Comparison of ENCODE assay signal across 7 cellular contexts in the genomic region with DNA sequence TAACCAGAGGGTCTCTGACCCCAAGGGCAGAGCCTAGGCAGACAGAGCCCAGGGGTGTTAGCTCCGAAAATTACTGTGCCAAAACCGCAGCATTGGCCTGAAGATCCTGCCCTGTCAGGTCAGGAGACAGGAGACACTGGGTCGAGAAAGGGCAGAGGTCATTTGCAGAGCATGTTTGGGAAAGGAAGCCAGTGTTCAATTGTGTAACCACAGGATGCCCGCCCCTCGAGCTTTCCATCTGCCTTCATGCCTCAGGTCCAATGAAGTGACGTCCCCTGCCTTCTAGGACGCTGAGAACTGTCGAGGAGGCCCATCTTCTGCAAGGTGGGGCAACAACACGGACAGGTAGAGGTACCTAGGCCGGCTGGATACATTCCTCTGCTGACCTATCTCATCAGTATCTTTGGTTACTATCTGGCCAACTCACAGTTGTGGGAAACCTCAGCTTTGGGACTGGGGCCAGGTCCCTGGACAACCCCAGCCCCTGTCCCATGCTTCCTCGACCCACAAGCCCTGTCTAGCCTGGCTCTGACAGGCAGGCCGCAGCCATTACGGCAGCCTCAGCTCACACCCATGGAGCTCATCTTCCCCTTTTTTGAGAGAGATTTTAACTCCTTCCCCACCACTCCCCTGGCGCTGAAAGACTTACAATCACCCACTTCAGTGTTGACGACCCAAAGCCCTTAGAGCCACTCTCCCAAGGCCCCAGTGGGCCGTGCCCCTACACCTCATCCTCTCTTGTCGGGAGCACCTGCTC. TPM values are rescaled to one million over a fixed set of nuclear protein-coding genes. Genes with fewer than 3 reads are reported as not detected.
A peak's percentile ranks its signal among the peaks of the same experiment; 100 is the strongest.
DNase-seq lines count a peak whose midpoint lies in the region; ATAC-seq, FAIRE-seq and TF ChIP-seq lines count a peak whose summit lies in the region.

No MANE protein-coding gene starts in this region.

- peak overlapping the region; percentile 91 for H3K4me3 ChIP-seq in RWPE2 (ENCODE audit: severe bottlenecking)
- H3K4me3 ChIP-seq in duodenal mucosa (ENCODE audit: low read depth in 1 of 2, low read length in 2 of 2) = peak overlapping the region; percentile 88 to 97
- H3K4me3 ChIP-seq in mesodermal cell (ENCODE audit: extremely low read depth, insufficient read depth, low read length, poor library complexity, severe bottlenecking) = peak overlapping the region; percentile 86

- no peaks in the 10 kb centered on the region for H3K4me1 ChIP-seq in RWPE2 (ENCODE audit: insufficient read depth, poor library complexity, severe bottlenecking)
- peaks cover 19 to 22% of the 10 kb centered on the region in 2 donors for H3K4me1 ChIP-seq in duodenal mucosa (ENCODE audit: control insufficient read depth in 1 of 2, insufficient read depth in 2 of 2, low read length in 2 of 2)
- peaks cover 7% of the 10 kb centered on the region for H3K4me1 ChIP-seq in mesodermal cell (ENCODE audit: control insufficient read depth, insufficient read depth, low read length, poor library complexity, severe bottlenecking)

- FAIRE-seq in GM18507 (lab: Jason Lieb, UNC) = peak; percentile 18

- TF ChIP-seq CTCF in RWPE2 (IDR thresholded peaks at IDR 0.05; ENCODE audit: poor library complexity, severe bottlenecking) = no peak

- peaks cover 10% of the 10 kb centered on the region; the same call in 1 of the 2 replicates for H3K36me3 ChIP-seq in RWPE2 (ENCODE audit: low read depth)
- peaks cover 5 to 6% of the 10 kb centered on the region in 2 donors for H3K36me3 ChIP-seq in duodenal mucosa (ENCODE audit: control insufficient read depth in 1 of 2, insufficient read depth in 2 of 2, low read length in 2 of 2)
- H3K36me3 ChIP-seq in mesodermal cell (ENCODE audit: control insufficient read depth, insufficient read depth, low read length) = peaks cover 36% of the 10 kb centered on the region

- H3K9ac ChIP-seq in duodenal mucosa (ENCODE audit: low read depth in 1 of 2, low read length in 2 of 2) = peak overlapping the region; percentile 88 to 92

- 54 to 63% methylated on average over 11 to 15 of the region's 17 CpGs for WGBS in mesodermal cell (ENCODE audit: insufficient coverage in 2 of 2), 2 experiments

- ATAC-seq in HG02840 (IDR thresholded peaks at IDR 0.05; ENCODE audit: low FRiP score, unreplicated experiment) = peak; percentile 12
- peak; percentile 44 for ATAC-seq in RWPE2 (ENCODE audit: low read depth)

- H3K27ac ChIP-seq in RWPE2 (ENCODE audit: poor library complexity, severe bottlenecking) = peak overlapping the region; percentile 72
- peak overlapping the region; percentile 41 for H3K27ac ChIP-seq in duodenal mucosa (ENCODE audit: low read depth, low read length)
- H3K27ac ChIP-seq in mesodermal cell (ENCODE audit: low read depth, low read length, severe bottlenecking) = peak overlapping the region; percentile 29

- no peaks in the 10 kb centered on the region for H3K27me3 ChIP-seq in RWPE2 (ENCODE audit: insufficient read depth, poor library complexity, severe bottlenecking)
- no peaks in the 10 kb centered on the region for H3K27me3 ChIP-seq in duodenal mucosa (ENCODE audit: control insufficient read depth in 1 of 2, insufficient read depth in 2 of 2, low read length in 2 of 2)

- DNase-seq in GM18507 (ENCODE audit: extremely low spot score, insufficient read length, low read depth) (no peak), RWPE2 (ENCODE audit: low spot score) (no peak), NCI-H2171 treated with DMSO at 0.1 percent for 48 hours (lab: John Stamatoyannopoulos, UW) (no peak)
- no peak for DNase-seq in stimulated activated CD8-positive, alpha-beta memory T cell treated with anti-CD3 and anti-CD28 coated beads, Interleukin-4, amount 100 ng/mL, for 48 hours

- H3K9me3 ChIP-seq in RWPE2 (ENCODE audit: severe bottlenecking) (no peaks in the 10 kb centered on the region), duodenal mucosa (ENCODE audit: control insufficient read depth in 1 of 2, low read length in 2 of 2) (no peaks in the 10 kb centered on the region), mesodermal cell (ENCODE audit: control insufficient read depth, low read length) (no peaks in the 10 kb centered on the region)

RNA-seq across cellular contexts. Expression of a gene that starts 1.3 kb away (rescaled TPM):
- 53.1 TPM for polyA plus RNA-seq in mesodermal cell (2013, experiment 1 of 2)
- polyA plus RNA-seq in mesodermal cell (2013, experiment 2 of 2) = 46.4 TPM

RNA-seq across cellular contexts. Expression of a gene that starts 17.2 kb away (rescaled TPM):
- 0.74 TPM for polyA plus RNA-seq in mesodermal cell (2013, experiment 1 of 2)
- 0.51 TPM for polyA plus RNA-seq in mesodermal cell (2013, experiment 2 of 2)

RNA-seq across cellular contexts. Expression of a gene that starts 20.5 kb away (rescaled TPM):
- polyA plus RNA-seq in mesodermal cell (2013, experiment 1 of 2) = not detected
- polyA plus RNA-seq in mesodermal cell (2013, experiment 2 of 2) = not detected

RNA-seq across cellular contexts. Expression of a gene that starts 50.4 kb away (rescaled TPM):
- polyA plus RNA-seq in mesodermal cell (2013, experiment 1 of 2) = 0.26 TPM
- 0.15 TPM for polyA plus RNA-seq in mesodermal cell (2013, experiment 2 of 2)
